ENCODE assay signal across 8 cellular contexts in genomic region chr14:50955373-50956043, GRCh38. TPM values are rescaled to one million over a fixed set of nuclear protein-coding genes. Genes with fewer than 3 reads are reported as not detected.
DNase-seq lines count a peak whose midpoint lies in the region; ATAC-seq, FAIRE-seq and TF ChIP-seq lines count a peak whose summit lies in the region.

No MANE protein-coding gene starts in this region.

- no peaks in the 10 kb centered on the region for H3K9me3 Mint-ChIP-seq in activated CD4-positive, alpha-beta memory T cell treated with anti-CD3 and anti-CD28 coated beads for 36 hours
- no peaks in the 10 kb centered on the region for H3K9me3 Mint-ChIP-seq in activated CD4-positive, alpha-beta memory T cell treated with anti-CD3 and anti-CD28 coated beads, Interleukin-2, amount 10 ng/mL, durations not matched to agents 7 days and 5 days

- peak; percentile 58 for TF ChIP-seq CTCF in foreskin fibroblast (IDR thresholded peaks at IDR 0.05; ENCODE audit: low read depth, low read length)
- TF ChIP-seq CTCF in prostate gland (IDR thresholded peaks at IDR 0.05): peak in 2 of 4 experiments; percentile 27 to 54

- H3K36me3 Mint-ChIP-seq in activated CD4-positive, alpha-beta memory T cell treated with anti-CD3 and anti-CD28 coated beads for 36 hours: no peaks in the 10 kb centered on the region
- H3K36me3 Mint-ChIP-seq in activated CD4-positive, alpha-beta memory T cell treated with anti-CD3 and anti-CD28 coated beads, Interleukin-2, amount 10 ng/mL, durations not matched to agents 7 days and 5 days (ENCODE audit: low read depth): no peaks in the 10 kb centered on the region

- peaks cover 11% of the 10 kb centered on the region for H3K4me1 Mint-ChIP-seq in activated CD4-positive, alpha-beta memory T cell treated with anti-CD3 and anti-CD28 coated beads for 36 hours (ENCODE audit: low read depth)
- peaks cover 6% of the 10 kb centered on the region for H3K4me1 Mint-ChIP-seq in activated CD4-positive, alpha-beta memory T cell treated with anti-CD3 and anti-CD28 coated beads, Interleukin-2, amount 10 ng/mL, durations not matched to agents 7 days and 5 days

- H3K4me1 ChIP-seq in prostate gland (replicated peaks): no peaks in the 10 kb centered on the region

- CTCF ChIA-PET in activated CD4-positive, alpha-beta memory T cell treated with anti-CD3 and anti-CD28 coated beads for 36 hours (lab: Charles Lee): no interaction called here
- CTCF ChIA-PET in activated CD4-positive, alpha-beta memory T cell treated with anti-CD3 and anti-CD28 coated beads, Interleukin-2, amount 10 ng/mL, durations not matched to agents 7 days and 5 days (lab: Charles Lee): interaction anchor here (0.6 to 0.7 kb wide), 2 partner anchors 9 to 192 kb away, joined by 3 read pairs; no protein-coding TSS in a partner anchor

- FAIRE-seq in TTC549 (lab: Jason Lieb, UNC): peak; percentile 11

- H3K27ac Mint-ChIP-seq in activated CD4-positive, alpha-beta memory T cell treated with anti-CD3 and anti-CD28 coated beads for 36 hours: no peak overlapping the region
- no peak overlapping the region for H3K27ac Mint-ChIP-seq in activated CD4-positive, alpha-beta memory T cell treated with anti-CD3 and anti-CD28 coated beads, Interleukin-2, amount 10 ng/mL, durations not matched to agents 7 days and 5 days

- POLR2A ChIA-PET in activated CD4-positive, alpha-beta memory T cell treated with anti-CD3 and anti-CD28 coated beads for 36 hours (lab: Charles Lee): interaction anchor here (1.1 kb wide), 1 partner anchor 139 kb away, joined by 3 read pairs; the partner anchor contains the start of gene TRIM9
- POLR2A ChIA-PET in activated CD4-positive, alpha-beta memory T cell treated with anti-CD3 and anti-CD28 coated beads, Interleukin-2, amount 10 ng/mL, durations not matched to agents 7 days and 5 days (lab: Charles Lee): no interaction called here

- no peak overlapping the region for H3K27ac ChIP-seq in prostate gland

- no peak for TF ChIP-seq POLR2A in prostate gland (IDR thresholded peaks at IDR 0.05)

- no peak overlapping the region for H3K4me3 ChIP-seq in foreskin fibroblast (ENCODE audit: low read depth in 1 of 2, low read length in 2 of 2)
- H3K4me3 ChIP-seq in prostate gland: no peak overlapping the region

- H3K27me3 Mint-ChIP-seq in activated CD4-positive, alpha-beta memory T cell treated with anti-CD3 and anti-CD28 coated beads for 36 hours: no peaks in the 10 kb centered on the region
- no peaks in the 10 kb centered on the region for H3K27me3 Mint-ChIP-seq in activated CD4-positive, alpha-beta memory T cell treated with anti-CD3 and anti-CD28 coated beads, Interleukin-2, amount 10 ng/mL, durations not matched to agents 7 days and 5 days

- no peak overlapping the region for H3K4me3 Mint-ChIP-seq in activated CD4-positive, alpha-beta memory T cell treated with anti-CD3 and anti-CD28 coated beads for 36 hours
- no peak overlapping the region for H3K4me3 Mint-ChIP-seq in activated CD4-positive, alpha-beta memory T cell treated with anti-CD3 and anti-CD28 coated beads, Interleukin-2, amount 10 ng/mL, durations not matched to agents 7 days and 5 days

- H3K27me3 ChIP-seq in prostate gland (replicated peaks; ENCODE audit: insufficient read depth): no peaks in the 10 kb centered on the region

- H3K36me3 ChIP-seq in prostate gland: no peaks in the 10 kb centered on the region

- 49% methylated on average over 5 of the region's 5 CpGs for WGBS in prostate gland

- intact Hi-C loops in activated CD4-positive, alpha-beta memory T cell treated with anti-CD3 and anti-CD28 coated beads for 36 hours (cut with micrococcal nuclease): loop anchor here (5.0 to 10.0 kb wide), 3 partner anchors 133 to 289 kb away; partner anchors contain the start of genes TMX1 and TRIM9
- intact Hi-C loops in prostate gland (cut with DNase I): loop anchor here (2.0 to 10.0 kb wide), 2 partner anchors 263 to 829 kb away; no protein-coding TSS in a partner anchor

- no peak for ATAC-seq in HG03159 (IDR thresholded peaks at IDR 0.05; ENCODE audit: unreplicated experiment)

- DNase-seq in activated CD4-positive, alpha-beta memory T cell treated with anti-CD3 and anti-CD28 coated beads for 36 hours: peak; percentile 66
- DNase-seq in activated CD4-positive, alpha-beta memory T cell treated with anti-CD3 and anti-CD28 coated beads, Interleukin-2, amount 10 ng/mL, durations not matched to agents 7 days and 5 days: no peak
- peak; percentile 25 for DNase-seq in NCI-H1048 (lab: John Stamatoyannopoulos, UW)
- DNase-seq in foreskin fibroblast: peak; percentile 89 to 93
- peak; percentile 66 for DNase-seq in prostate gland (ENCODE audit: low spot score)
- DNase-seq in mesenteric fat pad (ENCODE audit: low spot score): no peak

- no peaks in the 10 kb centered on the region for H3K9me3 ChIP-seq in prostate gland

RNA-seq across cellular contexts. Expression of gene PYGL, which starts 11.2 kb away (rescaled TPM):
- total RNA-seq in activated CD4-positive, alpha-beta memory T cell treated with anti-CD3 and anti-CD28 coated beads for 36 hours: 1 to 10 TPM in 1 of 2 experiments, under 1 TPM in 1; 0.71 to 1.2 TPM
- under 1 TPM; 0.40 to 0.53 TPM for total RNA-seq in activated CD4-positive, alpha-beta memory T cell treated with anti-CD3 and anti-CD28 coated beads, Interleukin-2, amount 10 ng/mL, durations not matched to agents 7 days and 5 days
- 10 to 100 TPM; 15.4 to 23.6 TPM for total RNA-seq in prostate gland
- total RNA-seq in mesenteric fat pad: 174 TPM

Comparison
In these comparisons a context has a peak if more than half of its experiments do, and no peak if none do; other contexts are left out.
1. DNase-seq: peak in activated CD4-positive, alpha-beta memory T cell treated with anti-CD3 and anti-CD28 coated beads for 36 hours (single experiment), NCI-H1048 (single experiment), foreskin fibroblast (2 of 2) and prostate gland (single experiment); none in activated CD4-positive, alpha-beta memory T cell treated with anti-CD3 and anti-CD28 coated beads, Interleukin-2, amount 10 ng/mL, durations not matched to agents 7 days and 5 days (single experiment) and mesenteric fat pad (single experiment).
2. RNA of gene PYGL, which starts 11.2 kb away (total RNA-seq): 174 TPM in mesenteric fat pad (single experiment) and 15.4 to 23.6 TPM in prostate gland; 0.71 to 1.2 TPM in activated CD4-positive, alpha-beta memory T cell treated with anti-CD3 and anti-CD28 coated beads for 36 hours and 0.40 to 0.53 TPM in activated CD4-positive, alpha-beta memory T cell treated with anti-CD3 and anti-CD28 coated beads, Interleukin-2, amount 10 ng/mL, durations not matched to agents 7 days and 5 days; every median in the first group is over 4 times any median in the second.